ENCODE assay signal across 1 cellular context in the genomic region with DNA sequence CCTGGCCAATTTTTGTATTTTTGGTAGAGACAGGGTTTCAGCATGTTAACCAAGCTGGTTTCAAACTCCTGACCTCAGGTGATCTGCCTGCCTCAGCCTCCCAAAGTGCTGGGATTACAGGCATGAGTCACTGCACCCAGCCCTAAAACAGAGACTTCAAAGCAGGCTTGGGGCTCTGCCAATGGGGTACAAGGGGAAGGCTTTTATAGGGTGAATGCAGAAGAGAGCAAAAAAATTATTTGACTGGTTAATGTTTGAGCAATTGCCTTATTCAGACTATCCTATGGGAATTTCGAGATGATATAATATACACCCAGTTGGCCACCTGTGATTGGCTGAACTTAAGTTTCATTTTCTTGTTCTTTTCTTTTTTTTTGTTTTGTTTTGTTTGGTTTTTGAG.
TF ChIP-seq lines count a peak whose summit lies in the region.

No MANE protein-coding gene starts in this region.

TF ChIP-seq in A549, 52 proteins besides CTCF, POLR2A, EP300 and RAD21 (continued from another document):
- no peak for TF ChIP-seq CBX2 (IDR thresholded peaks at IDR 0.05; ENCODE audit: borderline replicate concordance, low read depth)
- no peak for TF ChIP-seq FOSB (CRISPR knock-in tag; IDR thresholded peaks at IDR 0.05)
- TF ChIP-seq, protein P1, sequence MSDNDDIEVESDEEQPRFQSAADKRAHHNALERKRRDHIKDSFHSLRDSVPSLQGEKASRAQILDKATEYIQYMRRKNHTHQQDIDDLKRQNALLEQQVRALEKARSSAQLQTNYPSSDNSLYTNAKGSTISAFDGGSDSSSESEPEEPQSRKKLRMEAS (IDR thresholded peaks at IDR 0.05) = no peak
- TF ChIP-seq, protein P2, sequence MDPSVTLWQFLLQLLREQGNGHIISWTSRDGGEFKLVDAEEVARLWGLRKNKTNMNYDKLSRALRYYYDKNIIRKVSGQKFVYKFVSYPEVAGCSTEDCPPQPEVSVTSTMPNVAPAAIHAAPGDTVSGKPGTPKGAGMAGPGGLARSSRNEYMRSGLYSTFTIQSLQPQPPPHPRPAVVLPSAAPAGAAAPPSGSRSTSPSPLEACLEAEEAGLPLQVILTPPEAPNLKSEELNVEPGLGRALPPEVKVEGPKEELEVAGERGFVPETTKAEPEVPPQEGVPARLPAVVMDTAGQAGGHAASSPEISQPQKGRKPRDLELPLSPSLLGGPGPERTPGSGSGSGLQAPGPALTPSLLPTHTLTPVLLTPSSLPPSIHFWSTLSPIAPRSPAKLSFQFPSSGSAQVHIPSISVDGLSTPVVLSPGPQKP (IDR thresholded peaks at IDR 0.05; ENCODE audit: low read depth, low read length) = no peak
- no peak for TF ChIP-seq PHF8 (IDR thresholded peaks at IDR 0.05; ENCODE audit: borderline replicate concordance, low read depth)
- TF ChIP-seq EHF (CRISPR knock-in tag; IDR thresholded peaks at IDR 0.05) = no peak
- no peak for TF ChIP-seq CHD2 (IDR thresholded peaks at IDR 0.05; ENCODE audit: low read length, partially characterized antibody)
- no peak for TF ChIP-seq HDAC2 (IDR thresholded peaks at IDR 0.05)
- TF ChIP-seq, protein P3, sequence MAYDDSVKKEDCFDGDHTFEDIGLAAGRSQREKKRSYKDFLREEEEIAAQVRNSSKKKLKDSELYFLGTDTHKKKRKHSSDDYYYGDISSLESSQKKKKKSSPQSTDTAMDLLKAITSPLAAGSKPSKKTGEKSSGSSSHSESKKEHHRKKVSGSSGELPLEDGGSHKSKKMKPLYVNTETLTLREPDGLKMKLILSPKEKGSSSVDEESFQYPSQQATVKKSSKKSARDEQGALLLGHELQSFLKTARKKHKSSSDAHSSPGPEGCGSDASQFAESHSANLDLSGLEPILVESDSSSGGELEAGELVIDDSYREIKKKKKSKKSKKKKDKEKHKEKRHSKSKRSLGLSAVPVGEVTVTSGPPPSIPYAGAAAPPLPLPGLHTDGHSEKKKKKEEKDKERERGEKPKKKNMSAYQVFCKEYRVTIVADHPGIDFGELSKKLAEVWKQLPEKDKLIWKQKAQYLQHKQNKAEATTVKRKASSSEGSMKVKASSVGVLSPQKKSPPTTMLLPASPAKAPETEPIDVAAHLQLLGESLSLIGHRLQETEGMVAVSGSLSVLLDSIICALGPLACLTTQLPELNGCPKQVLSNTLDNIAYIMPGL (CRISPR knock-in tag; IDR thresholded peaks at IDR 0.05; ENCODE audit: borderline replicate concordance) = no peak
